ENCODE assay signal across 1 cellular context in genomic region chr6:44002591-44003344, GRCh38.
TF ChIP-seq lines count a peak whose summit lies in the region.

No MANE protein-coding gene starts in this region.

TF ChIP-seq in HEK293, 187 proteins besides CTCF, POLR2A, EP300 and RAD21 (continued from another document and continues in another):
- TF ChIP-seq ZNF266 (tag by site-specific recombination; IDR thresholded peaks at IDR 0.05; ENCODE audit: low read depth) (no peak), ZBTB26 (tag by site-specific recombination; optimal IDR thresholded peaks at IDR 0.05) (peak; percentile 70), ZNF416 (tag by site-specific recombination; IDR thresholded peaks at IDR 0.05) (no peak), ZNF350 (tag by site-specific recombination; IDR thresholded peaks at IDR 0.05) (no peak), ZNF654 (tag by site-specific recombination; IDR thresholded peaks at IDR 0.05; ENCODE audit: low read depth) (no peak), ZNF610 (tag by site-specific recombination; IDR thresholded peaks at IDR 0.05; ENCODE audit: borderline replicate concordance) (no peak; the same call in 1 of the 2 replicates), ZNF248 (tag by site-specific recombination; IDR thresholded peaks at IDR 0.05) (no peak), ZNF449 (tag by site-specific recombination; IDR thresholded peaks at IDR 0.05) (no peak), ZNF214 (tag by site-specific recombination; IDR thresholded peaks at IDR 0.05; ENCODE audit: borderline replicate concordance) (no peak), ZBTB6 (tag by site-specific recombination; IDR thresholded peaks at IDR 0.05) (no peak), ZNF19 (tag by site-specific recombination; IDR thresholded peaks at IDR 0.05; ENCODE audit: low read depth) (no peak), ZNF488 (tag by site-specific recombination; IDR thresholded peaks at IDR 0.05) (no peak), PATZ1 (tag by site-specific recombination; IDR thresholded peaks at IDR 0.05) (peak; percentile 94), ZEB2 (tag by site-specific recombination; IDR thresholded peaks at IDR 0.05) (peak; percentile 92), ZNF132 (tag by site-specific recombination; IDR thresholded peaks at IDR 0.05; ENCODE audit: borderline replicate concordance) (no peak), ZNF10 (tag by site-specific recombination; IDR thresholded peaks at IDR 0.05) (no peak), ZNF777 (tag by site-specific recombination; IDR thresholded peaks at IDR 0.05; ENCODE audit: borderline replicate concordance) (0 out of 2 replicates have a peak, but pooled peaks have one; percentile 12), ZNF311 (tag by site-specific recombination; IDR thresholded peaks at IDR 0.05; ENCODE audit: borderline replicate concordance) (no peak), ZSCAN30 (tag by site-specific recombination; IDR thresholded peaks at IDR 0.05) (0 out of 2 replicates have a peak, but pooled peaks have one; percentile 11), ZSCAN18 (tag by site-specific recombination; IDR thresholded peaks at IDR 0.05) (no peak), ZNF121 (tag by site-specific recombination; IDR thresholded peaks at IDR 0.05) (no peak), ZNF626 (tag by site-specific recombination; IDR thresholded peaks at IDR 0.05) (no peak), INSM2 (tag by site-specific recombination; IDR thresholded peaks at IDR 0.05) (no peak), ZNF692 (tag by site-specific recombination; IDR thresholded peaks at IDR 0.05) (no peak), ZNF549 (tag by site-specific recombination; IDR thresholded peaks at IDR 0.05) (no peak), ZBTB8A (tag by site-specific recombination; IDR thresholded peaks at IDR 0.05) (0 out of 2 replicates have a peak, but pooled peaks have one; percentile 28), ZSCAN23 (tag by site-specific recombination; IDR thresholded peaks at IDR 0.05) (no peak), ZNF133 (tag by site-specific recombination; IDR thresholded peaks at IDR 0.05) (no peak), HOXA7 (CRISPR knock-in tag; IDR thresholded peaks at IDR 0.05; ENCODE audit: borderline replicate concordance) (no peak), ZNF37A (tag by site-specific recombination; IDR thresholded peaks at IDR 0.05) (no peak), ZNF624 (tag by site-specific recombination; IDR thresholded peaks at IDR 0.05) (no peak), OSR2 (tag by site-specific recombination; IDR thresholded peaks at IDR 0.05) (peak; percentile 54), ZNF621 (tag by site-specific recombination; IDR thresholded peaks at IDR 0.05) (no peak), GLIS2 (tag by site-specific recombination; IDR thresholded peaks at IDR 0.05) (peak; percentile 90), ZNF747 (tag by site-specific recombination; IDR thresholded peaks at IDR 0.05) (no peak), ZNF518A (tag by site-specific recombination; conservative IDR thresholded peaks at IDR 0.05; ENCODE audit: low read depth) (no peak), KLF9 (tag by site-specific recombination; IDR thresholded peaks at IDR 0.05; ENCODE audit: low read depth) (peak; percentile 76), ZNF398 (tag by site-specific recombination; IDR thresholded peaks at IDR 0.05) (peak; percentile 86), EGR2 (tag by site-specific recombination; IDR thresholded peaks at IDR 0.05; ENCODE audit: low read depth) (peak; percentile 79), ZNF670 (tag by site-specific recombination; IDR thresholded peaks at IDR 0.05; ENCODE audit: low read depth) (no peak), ZBTB44 (tag by site-specific recombination; IDR thresholded peaks at IDR 0.05) (peak; percentile 55; the same call in 1 of the 2 replicates)
